Comparison of ENCODE assay signal across 10 cellular contexts in the genomic region with DNA sequence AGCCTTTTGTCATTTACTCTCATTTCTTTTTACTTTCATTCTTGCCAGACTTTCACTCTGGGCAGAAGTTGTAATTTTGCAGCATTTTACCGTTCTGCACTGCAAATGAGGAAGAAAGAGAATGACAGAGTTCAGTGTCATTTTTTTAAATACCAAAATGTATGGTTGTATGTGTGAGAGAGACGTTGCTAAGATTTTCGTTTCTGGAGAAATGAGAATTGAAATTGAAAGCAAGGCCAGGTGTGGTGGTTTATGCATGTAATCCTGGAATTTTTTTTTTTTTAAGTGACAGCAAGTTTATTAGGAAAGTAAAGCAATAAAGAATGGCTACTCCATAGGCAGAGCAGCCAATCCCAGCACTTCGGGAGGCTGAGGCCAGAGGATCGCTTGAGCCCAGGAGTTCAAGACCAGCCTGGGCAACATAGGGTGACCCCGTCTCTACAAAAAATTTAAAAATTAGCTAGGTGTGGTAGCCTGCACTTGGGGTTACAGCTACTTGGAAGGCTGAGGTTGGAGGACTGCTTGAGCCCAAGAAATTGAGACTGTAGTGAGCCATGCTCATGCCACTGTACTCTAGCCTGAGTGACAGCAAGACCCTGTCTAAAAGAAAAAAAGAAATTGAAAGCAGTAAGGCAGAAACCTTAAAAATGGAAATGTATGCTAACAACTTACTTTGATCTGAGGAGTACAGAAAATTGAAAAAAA. TPM values are rescaled to one million over a fixed set of nuclear protein-coding genes. Genes with fewer than 3 reads are reported as not detected.
DNase-seq lines count a peak whose midpoint lies in the region; ATAC-seq lines count a peak whose summit lies in the region.
"Had no signal": no experiment of that assay in that cellular context is flagged by ENCODE, and none has a peak within 500 bp of the region (broad histone marks: within the 10 kb centered on the region; RNA-seq: fewer than 3 reads in every experiment).

No MANE protein-coding gene starts in this region.

- no peaks in the 10 kb centered on the region for H3K9me3 ChIP-seq in CD4-positive, alpha-beta memory T cell (ENCODE audit: control insufficient read depth in 1 of 2, low read length in 2 of 2)
- H3K9me3 ChIP-seq in SJCRH30 (replicated peaks) = peaks cover 8% of the 10 kb centered on the region

- H3K4me3 Mint-ChIP-seq in CD4-positive, alpha-beta memory T cell = peak overlapping the region in 7 of 8 donors; percentile 51 to 81 (median 69)
- H3K4me3 Mint-ChIP-seq in T-helper 2 cell treated with Interferon-gamma antibody and Interleukin-4, amounts not matched to agents 5 μg/mL and 100 μg/mL, for 36 hours = peak overlapping the region; percentile 75

- POLR2A ChIA-PET in CD4-positive, alpha-beta memory T cell (lab: Charles Lee; ENCODE audit: partially characterized antibody) = interaction anchor here (1.5 kb wide), 1 partner anchor 13 kb away, joined by 6 read pairs; a partner anchor contains a TSS

- intact Hi-C loops in CD4-positive, alpha-beta memory T cell (cut with micrococcal nuclease) = no loop called here

- H3K36me3 Mint-ChIP-seq in CD4-positive, alpha-beta memory T cell = peaks cover 16 to 60% of the 10 kb centered on the region in 2 donors
- peaks cover 46% of the 10 kb centered on the region for H3K36me3 Mint-ChIP-seq in T-helper 2 cell treated with Interferon-gamma antibody and Interleukin-4, amounts not matched to agents 5 μg/mL and 100 μg/mL, for 36 hours (ENCODE audit: low read depth)

- H3K4me3 ChIP-seq in CD4-positive, alpha-beta memory T cell (ENCODE audit: low read length in 2 of 2) = no peak overlapping the region
- H3K4me3 ChIP-seq in SJCRH30 = no peak overlapping the region
- H3K4me3 ChIP-seq: K562 had no signal

- H3K36me3 ChIP-seq in CD4-positive, alpha-beta memory T cell (ENCODE audit: insufficient read depth, low read length) = no peaks in the 10 kb centered on the region
- H3K36me3 ChIP-seq in SJCRH30 = peaks cover 17% of the 10 kb centered on the region

- no peaks in the 10 kb centered on the region for H3K27me3 Mint-ChIP-seq in CD4-positive, alpha-beta memory T cell
- H3K27me3 Mint-ChIP-seq in T-helper 2 cell treated with Interferon-gamma antibody and Interleukin-4, amounts not matched to agents 5 μg/mL and 100 μg/mL, for 36 hours (ENCODE audit: low read depth) = no peaks in the 10 kb centered on the region

- H3K9me3 Mint-ChIP-seq in CD4-positive, alpha-beta memory T cell = no peaks in the 10 kb centered on the region
- peaks cover 9% of the 10 kb centered on the region for H3K9me3 Mint-ChIP-seq in T-helper 2 cell treated with Interferon-gamma antibody and Interleukin-4, amounts not matched to agents 5 μg/mL and 100 μg/mL, for 36 hours

- no peaks in the 10 kb centered on the region for H3K27me3 ChIP-seq in CD4-positive, alpha-beta memory T cell (ENCODE audit: insufficient read depth, low read length)
- no peaks in the 10 kb centered on the region for H3K27me3 ChIP-seq in SJCRH30

- DNase-seq in CD4-positive, alpha-beta memory T cell = no peak
- DNase-seq in T-helper 2 cell treated with Interferon-gamma antibody and Interleukin-4, amounts not matched to agents 5 μg/mL and 100 μg/mL, for 36 hours (ENCODE audit: low spot score) = no peak
- DNase-seq in iPS-NIHi7 (ENCODE audit: extremely low spot score) (no peak), SJCRH30 (no peak), LoVo (ENCODE audit: low spot score) (no peak)
- no peak for DNase-seq in stimulated activated CD8-positive, alpha-beta memory T cell treated with anti-CD3 and anti-CD28 coated beads, Interleukin-4, amount 100 ng/mL, for 48 hours
- DNase-seq: COR-L47 had no signal

- CTCF ChIA-PET in CD4-positive, alpha-beta memory T cell (lab: Charles Lee; ENCODE audit: partially characterized antibody) = interaction anchor here (1.2 to 5.9 kb wide), 4 partner anchors 10 to 354 kb away, joined by 3 to 127 read pairs (median 39); a partner anchor contains a TSS

- H3K4me1 ChIP-seq in CD4-positive, alpha-beta memory T cell (ENCODE audit: insufficient read depth, low read length) = peaks cover 82% of the 10 kb centered on the region
- no peaks in the 10 kb centered on the region for H3K4me1 ChIP-seq in SJCRH30

- ATAC-seq in GM19324 (IDR thresholded peaks at IDR 0.05; ENCODE audit: low FRiP score, unreplicated experiment) = peak; percentile 75
- peak; percentile 81 for ATAC-seq in HG03045 (IDR thresholded peaks at IDR 0.05; ENCODE audit: unreplicated experiment)
- ATAC-seq: K562 had no signal

- peak overlapping the region; percentile 66 to 94 (median 86) for H3K27ac Mint-ChIP-seq in CD4-positive, alpha-beta memory T cell
- peak overlapping the region; percentile 91 for H3K27ac Mint-ChIP-seq in T-helper 2 cell treated with Interferon-gamma antibody and Interleukin-4, amounts not matched to agents 5 μg/mL and 100 μg/mL, for 36 hours

- H3K4me1 Mint-ChIP-seq in CD4-positive, alpha-beta memory T cell = peaks cover 57 to 80% (median 68%) of the 10 kb centered on the region in 4 donors
- H3K4me1 Mint-ChIP-seq in T-helper 2 cell treated with Interferon-gamma antibody and Interleukin-4, amounts not matched to agents 5 μg/mL and 100 μg/mL, for 36 hours (ENCODE audit: low read depth) = peaks cover 66% of the 10 kb centered on the region

- H3K27ac ChIP-seq in CD4-positive, alpha-beta memory T cell (ENCODE audit: low read depth, low read length) = no peak overlapping the region
- no peak overlapping the region for H3K27ac ChIP-seq in SJCRH30

RNA-seq across cellular contexts. Expression of a gene that starts 12.9 kb away (rescaled TPM):
- total RNA-seq in CD4-positive, alpha-beta memory T cell = 10 to 100 TPM; 54.7 to 56.9 TPM
- polyA plus RNA-seq in CD4-positive, alpha-beta memory T cell = 100 to 1,000 TPM in 1 of 2 donors, 10 to 100 TPM in 1; 89.4 to 134 TPM
- total RNA-seq in SJCRH30 (2014; rRNA removed; shearing (Covaris generic)) = 50.5 and 61.0 TPM in 2 replicates
